8 cellular contexts compared by ENCODE assay signal in genomic region chr11:74453373-74453975, GRCh38. TPM values are rescaled to one million over a fixed set of nuclear protein-coding genes. Genes with fewer than 3 reads are reported as not detected.
DNase-seq lines count a peak whose midpoint lies in the region; ATAC-seq, FAIRE-seq and TF ChIP-seq lines count a peak whose summit lies in the region.

No MANE protein-coding gene starts in this region.

- no peaks in the 10 kb centered on the region for H4K20me1 ChIP-seq in osteoblast (ENCODE audit: insufficient read depth, low read length)

- 31 to 39% methylated on average over 10 of the region's 10 CpGs for WGBS in tibial nerve, 2 donors

- ATAC-seq in HG02852 (IDR thresholded peaks at IDR 0.05; ENCODE audit: unreplicated experiment) = no peak

- H3K36me3 ChIP-seq in Peyer's patch (peaks cover 0 to 19% (median 0%) of the 10 kb centered on the region in 3 donors), osteoblast (ENCODE audit: insufficient read depth, low read length) (no peaks in the 10 kb centered on the region), tibial nerve (peaks cover 0 to 14% (median 0%) of the 10 kb centered on the region in 3 donors)

- H3K4me2 ChIP-seq in osteoblast (ENCODE audit: insufficient read depth, low read length) = no peak overlapping the region

- no peaks in the 10 kb centered on the region for H3K27me3 ChIP-seq in Peyer's patch
- peaks cover 5% of the 10 kb centered on the region for H3K27me3 ChIP-seq in osteoblast (ENCODE audit: insufficient read depth, low read length)
- H3K27me3 ChIP-seq in tibial nerve = no peaks in the 10 kb centered on the region

- TF ChIP-seq POLR2A in Peyer's patch (IDR thresholded peaks at IDR 0.05) = no peak
- no peak for TF ChIP-seq POLR2A in tibial nerve (IDR thresholded peaks at IDR 0.05)

- no peak for TF ChIP-seq EP300 in tibial nerve (IDR thresholded peaks at IDR 0.05)

- H3K27ac ChIP-seq in Peyer's patch (no peak overlapping the region), osteoblast (ENCODE audit: low read depth, low read length) (no peak overlapping the region), tibial nerve (no peak overlapping the region)

- H3K9me3 ChIP-seq in Peyer's patch (no peaks in the 10 kb centered on the region), osteoblast (ENCODE audit: low read depth, low read length) (no peaks in the 10 kb centered on the region), tibial nerve (no peaks in the 10 kb centered on the region)

- H3K4me3 ChIP-seq in Jurkat, Clone E6-1 (ENCODE audit: low read length) = no peak overlapping the region
- H3K4me3 ChIP-seq in Peyer's patch (no peak overlapping the region), osteoblast (ENCODE audit: insufficient read depth, low read length) (no peak overlapping the region), tibial nerve (no peak overlapping the region)

- H3K4me1 ChIP-seq in Peyer's patch (no peaks in the 10 kb centered on the region), osteoblast (ENCODE audit: insufficient read depth, low read length) (peaks cover 12% of the 10 kb centered on the region), tibial nerve (peaks cover 0 to 3% (median 0%) of the 10 kb centered on the region in 4 donors)

- no peak overlapping the region for H2AFZ ChIP-seq in osteoblast (ENCODE audit: low read length)

- FAIRE-seq in D721Med (lab: Jason Lieb, UNC) = no peak

- H3K79me2 ChIP-seq in osteoblast (ENCODE audit: insufficient read depth, low read length) = no peaks in the 10 kb centered on the region

- peak; percentile 86 for TF ChIP-seq CTCF in D721Med (IDR thresholded peaks at IDR 0.05; ENCODE audit: insufficient read depth, missing control alignments)
- TF ChIP-seq CTCF in Peyer's patch (IDR thresholded peaks at IDR 0.05) = peak; percentile 14 to 86 (median 78)
- peak; percentile 82 for TF ChIP-seq CTCF in osteoblast (IDR thresholded peaks at IDR 0.05; ENCODE audit: extremely low read depth, low read depth, low read length)
- TF ChIP-seq CTCF in tibial nerve (IDR thresholded peaks at IDR 0.05) = peak; percentile 50 to 70 (median 62)

- DNase-seq in D721Med (ENCODE audit: insufficient read length, low spot score) (peak; percentile 39), Peyer's patch (peak; percentile 44 to 86 (median 80)), fibroblast of peridontal ligament (ENCODE audit: extremely low read depth) (peak; percentile 70), osteoblast (ENCODE audit: insufficient read length, low spot score, missing footprints) (peak; percentile 91), tibial nerve (ENCODE audit: low spot score in 2 of 2) (peak; percentile 36 to 64)
- peak; percentile 64 for DNase-seq in Jurkat, Clone E6-1 (ENCODE audit: low read depth, low spot score)
- DNase-seq in activated T-cell treated with anti-CD3 and anti-CD28 coated beads, Interleukin-2, amount 50 U/mL, for 1 hour = peak; percentile 63

RNA-seq across cellular contexts. Expression of gene KCNE3, which starts 13.9 kb away (rescaled TPM):
- polyA plus RNA-seq in Jurkat, Clone E6-1 (2012; ENCODE audit: insufficient read depth, insufficient read length) = not detected
- 10 to 100 TPM; 13.5 to 86.0 (median 55.0) TPM for total RNA-seq in Peyer's patch
- total RNA-seq in osteoblast = 1.8 and 2.4 TPM in 2 replicates
- total RNA-seq in tibial nerve = 1 to 10 TPM; 5.7 to 8.5 (median 6.7) TPM

RNA-seq across cellular contexts. Expression of gene LIPT2, which starts 40.0 kb away (rescaled TPM):
- polyA plus RNA-seq in Jurkat, Clone E6-1 (2012; ENCODE audit: insufficient read depth, insufficient read length) = 5.5 TPM
- 1 to 10 TPM in 3 of 4 donors, not detected in 1; 7.5 to 9.6 (median 7.9) TPM for total RNA-seq in Peyer's patch
- 5.0 and 5.1 TPM in 2 replicates for total RNA-seq in osteoblast
- total RNA-seq in tibial nerve = 1 to 10 TPM in 3 of 4 donors, under 1 TPM in 1; 0.59 to 9.4 (median 6.1) TPM

RNA-seq across cellular contexts. Expression of gene PGM2L1, which starts 55.2 kb away (rescaled TPM):
- 4.4 TPM for polyA plus RNA-seq in Jurkat, Clone E6-1 (2012; ENCODE audit: insufficient read depth, insufficient read length)
- total RNA-seq in Peyer's patch (1 to 10 TPM; 1.2 to 5.8 (median 3.0) TPM), osteoblast (6.5 and 7.2 TPM in 2 replicates), tibial nerve (1 to 10 TPM; 2.4 to 9.3 (median 6.2) TPM)

Comparison
In these comparisons a context has a peak if more than half of its experiments do, and no peak if none do; other contexts are left out.
1. DNase-seq: peak in every context shown above with its lines; median percentile 91 in osteoblast; 80 in Peyer's patch; 70 in fibroblast of peridontal ligament; 64 in Jurkat, Clone E6-1; 63 in activated T-cell treated with anti-CD3 and anti-CD28 coated beads, Interleukin-2, amount 50 U/mL, for 1 hour; 50 in tibial nerve; 39 in D721Med.